Comparison of ENCODE assay signal across 18 cellular contexts in the genomic region with DNA sequence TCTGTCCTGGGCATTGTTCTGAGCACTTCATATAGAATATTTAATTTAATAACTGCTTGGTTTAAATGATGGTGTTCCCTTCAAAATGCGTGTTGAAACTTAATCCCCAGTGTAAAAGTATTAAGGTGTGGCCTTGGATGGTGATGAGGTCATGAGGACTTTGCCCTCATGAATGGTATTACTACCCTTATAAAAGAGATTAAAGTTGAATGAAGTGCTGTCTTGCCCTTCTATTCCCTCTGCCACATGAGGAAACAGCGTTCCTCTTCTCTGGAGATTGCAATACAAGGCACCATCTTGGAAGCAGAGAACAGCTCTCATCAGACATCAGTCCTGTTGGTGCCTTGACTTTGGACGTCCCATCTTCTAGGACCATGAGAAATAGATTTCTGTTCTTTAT.
A peak's percentile ranks its signal among the peaks of the same experiment; 100 is the strongest.
DNase-seq lines count a peak whose midpoint lies in the region; ATAC-seq, FAIRE-seq and TF ChIP-seq lines count a peak whose summit lies in the region.
"Had no signal": no experiment of that assay in that cellular context is flagged by ENCODE, and none has a peak within 500 bp of the region (broad histone marks: within the 10 kb centered on the region; RNA-seq: fewer than 3 reads in every experiment).

No MANE protein-coding gene starts in this region.

- no peaks in the 10 kb centered on the region for H3K27me3 ChIP-seq in endothelial cell of umbilical vein (ENCODE audit: control insufficient read depth in 2 of 2, insufficient read depth in 2 of 2, low read length in 2 of 2)
- H3K27me3 ChIP-seq in transverse colon, result no peaks in the 10 kb centered on the region
- H3K27me3 ChIP-seq: BLaER1 had no signal

- H3K4me1 ChIP-seq in endothelial cell of umbilical vein (ENCODE audit: control insufficient read depth, extremely low read depth, insufficient read depth, low read length), result no peaks in the 10 kb centered on the region
- H3K4me1 ChIP-seq in mucosa of descending colon (ENCODE audit: low read depth), result peaks cover 5% of the 10 kb centered on the region
- H3K4me1 ChIP-seq in transverse colon, result peaks cover 0 to 12% (median 2%) of the 10 kb centered on the region in 4 donors
- H3K4me1 ChIP-seq: Caco-2 had no signal

- ATAC-seq in mucosa of descending colon, result peak; percentile 96
- ATAC-seq: CD8-positive, alpha-beta T cell had no signal

- intact Hi-C loops in endothelial cell of umbilical vein (cut with micrococcal nuclease), result loop anchor here (1.0 to 5.0 kb wide), 4 partner anchors 115 to 372 kb away; no protein-coding TSS in a partner anchor
- intact Hi-C loops in mucosa of descending colon (cut with DNase I, micrococcal nuclease), result no loop called here
- intact Hi-C loops in transverse colon (cut with DNase I; ENCODE audit: low total_unique reads), result no loop called here

- H3K79me2 ChIP-seq in endothelial cell of umbilical vein (ENCODE audit: control insufficient read depth, insufficient read depth, low read length), result no peaks in the 10 kb centered on the region

- no peaks in the 10 kb centered on the region for H3K9me1 ChIP-seq in endothelial cell of umbilical vein (replicated peaks; ENCODE audit: control insufficient read depth, extremely low read depth, insufficient read depth, low read length)

- in situ Hi-C loops in transverse colon (cut with MboI; ENCODE audit: low pct_ligation_motif_present in 1 of 4, low pct_unique_long_range_greater_than_20kb in 1 of 4, low sequenced_read_pairs in 3 of 4), result loop anchor here in 1 of 4 donors (25.0 kb wide), 1 partner anchor 374 kb away; a partner anchor contains a TSS

- no peak overlapping the region for H2AFZ ChIP-seq in endothelial cell of umbilical vein (ENCODE audit: low read depth, low read length)

- H3K4me3 ChIP-seq in endothelial cell of umbilical vein (replicated peaks in 1 of 3; ENCODE audit: insufficient read depth in 1 of 3, low read depth in 1 of 3, low read length in 3 of 3) (no peak overlapping the region), mucosa of descending colon (no peak overlapping the region), transverse colon (no peak overlapping the region)
- H3K4me3 ChIP-seq: BLaER1 had no signal

- 62% methylated on average over 3 of the region's 3 CpGs for WGBS in transverse colon (ENCODE audit: low coverage in 1 of 2), 2 donors

- H3K27ac ChIP-seq in endothelial cell of umbilical vein (ENCODE audit: insufficient read depth, low read depth, low read length) (no peak overlapping the region), transverse colon (peak overlapping the region in 1 of 4 donors; percentile 4)
- H3K27ac ChIP-seq: 22Rv1, BLaER1, C4-2B had no signal

- no peak overlapping the region for H3K9ac ChIP-seq in endothelial cell of umbilical vein (replicated peaks; ENCODE audit: extremely low read depth, insufficient read depth, low read length)
- H3K9ac ChIP-seq: BLaER1 had no signal

- CTCF ChIA-PET in endothelial cell of umbilical vein (lab: Charles Lee), result interaction anchor here (0.9 to 3.5 kb wide), 30 partner anchors 8 to 371 kb away, joined by 3 to 62 read pairs (median 7); no protein-coding TSS in a partner anchor

- TF ChIP-seq EP300 in transverse colon (IDR thresholded peaks at IDR 0.05; ENCODE audit: low read depth), result no peak

- no peak for TF ChIP-seq CTCF in endothelial cell of umbilical vein (IDR thresholded peaks at IDR 0.05; ENCODE audit: extremely low read depth in 1 of 2, insufficient read depth in 1 of 2, low read depth in 1 of 2, low read length in 2 of 2)
- TF ChIP-seq CTCF in mucosa of descending colon (IDR thresholded peaks at IDR 0.05), result no peak
- TF ChIP-seq CTCF in transverse colon (IDR thresholded peaks at IDR 0.05), result no peak

- no peak for TF ChIP-seq POLR2A in endothelial cell of umbilical vein (IDR thresholded peaks at IDR 0.05; ENCODE audit: low read depth, low read length)
- TF ChIP-seq POLR2A in transverse colon (IDR thresholded peaks at IDR 0.05), result no peak

- H3K9me3 ChIP-seq in endothelial cell of umbilical vein (replicated peaks; ENCODE audit: control insufficient read depth, insufficient read depth, low read length) (no peaks in the 10 kb centered on the region), mucosa of descending colon (no peaks in the 10 kb centered on the region), transverse colon (no peaks in the 10 kb centered on the region)
- H3K9me3 ChIP-seq: Caco-2 had no signal

- POLR2A ChIA-PET in endothelial cell of umbilical vein (lab: Charles Lee), result no interaction called here

- H3K36me3 ChIP-seq in endothelial cell of umbilical vein (ENCODE audit: control insufficient read depth in 2 of 2, extremely low read depth in 1 of 2, insufficient read depth in 2 of 2, low read length in 2 of 2) (no peaks in the 10 kb centered on the region), mucosa of descending colon (ENCODE audit: low read depth) (no peaks in the 10 kb centered on the region), transverse colon (no peaks in the 10 kb centered on the region)

- no peaks in the 10 kb centered on the region for H4K20me1 ChIP-seq in endothelial cell of umbilical vein (replicated peaks; ENCODE audit: control insufficient read depth, extremely low read depth, insufficient read depth, low read length)
- H4K20me1 ChIP-seq: BLaER1 had no signal

- peak; percentile 28 for FAIRE-seq in endothelial cell of umbilical vein (lab: Jason Lieb, UNC)
- no peak for FAIRE-seq in HTR-8/SVneo (lab: Jason Lieb, UNC)
- FAIRE-seq: A204.1, G401.6, GM12892 had no signal

- peak; percentile 85 for DNase-seq in LoVo (ENCODE audit: low spot score)
- DNase-seq in endothelial cell of umbilical vein (ENCODE audit: low read depth, low spot score), result no peak
- peak in 1 of 3 donors; percentile 31 for DNase-seq in mucosa of descending colon
- DNase-seq in transverse colon, result peak; percentile 14
- DNase-seq in activated gamma-delta T cell (lab: John Stamatoyannopoulos, UW), result no peak
- no peak for DNase-seq in HTR-8/SVneo (ENCODE audit: insufficient read length, low spot score)
- DNase-seq in SKM-1 treated with dmso at 0.1 percent for 144 hours (lab: John Stamatoyannopoulos, UW; ENCODE audit: unreplicated experiment), result no peak
- DNase-seq: DMS153, GOT3, H9 had no signal

- BruUV-seq in endothelial cell of umbilical vein (replicated peaks; lab: Mats Ljungman, UMichigan), result no TSS peak

- H3K4me2 ChIP-seq in endothelial cell of umbilical vein (ENCODE audit: insufficient read depth, low read length), result no peak overlapping the region
- H3K4me2 ChIP-seq: BLaER1 had no signal

- dilution Hi-C loops in endothelial cell of umbilical vein (cut with MboI; ENCODE audit: extremely low pct_ligation_motif_present, low sequenced_read_pairs), result no loop called here

TF ChIP-seq in endothelial cell of umbilical vein, 7 proteins besides CTCF, POLR2A, EP300 and RAD21:
- TF ChIP-seq JUN (IDR thresholded peaks at IDR 0.05; ENCODE audit: borderline replicate concordance, insufficient read depth, insufficient read length, low read depth), result no peak
- no peak for TF ChIP-seq GATA2 (IDR thresholded peaks at IDR 0.05; ENCODE audit: insufficient read depth, insufficient read length, low read depth, low read length)
- TF ChIP-seq, protein P1, sequence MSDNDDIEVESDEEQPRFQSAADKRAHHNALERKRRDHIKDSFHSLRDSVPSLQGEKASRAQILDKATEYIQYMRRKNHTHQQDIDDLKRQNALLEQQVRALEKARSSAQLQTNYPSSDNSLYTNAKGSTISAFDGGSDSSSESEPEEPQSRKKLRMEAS (IDR thresholded peaks at IDR 0.05; ENCODE audit: insufficient read depth, insufficient read length), result no peak
- no peak for TF ChIP-seq EZH2 (IDR thresholded peaks at IDR 0.05; ENCODE audit: borderline replicate concordance, low read depth, low read length, severe bottlenecking)
- no peak for TF ChIP-seq POLR2AphosphoS5 (IDR thresholded peaks at IDR 0.05; ENCODE audit: insufficient read depth, low read depth, low read length)
- TF ChIP-seq MYC (IDR thresholded peaks at IDR 0.05; ENCODE audit: low read depth, low read length), result no peak
- TF ChIP-seq FOS (IDR thresholded peaks at IDR 0.05; ENCODE audit: borderline replicate concordance, insufficient read depth, low read length), result no peak
TF ChIP-seq in endothelial cell of umbilical vein: peak in this region for 0.

Comparison
In these comparisons a context has a peak if more than half of its experiments do, and no peak if none do; other contexts are left out.
1. DNase-seq: peak in LoVo (single experiment) and transverse colon (single experiment); none in endothelial cell of umbilical vein (single experiment), activated gamma-delta T cell (single experiment), HTR-8/SVneo (single experiment) and SKM-1 treated with dmso at 0.1 percent for 144 hours (single experiment).